Comparison of ENCODE assay signal across 15 cellular contexts in genomic region chr11:16397355-16397754, GRCh38. TPM values are rescaled to one million over a fixed set of nuclear protein-coding genes. Genes with fewer than 3 reads are reported as not detected.
A peak's percentile ranks its signal among the peaks of the same experiment; 100 is the strongest.
DNase-seq lines count a peak whose midpoint lies in the region; ATAC-seq and TF ChIP-seq lines count a peak whose summit lies in the region.
"Had no signal": no experiment of that assay in that cellular context is flagged by ENCODE, and none has a peak within 500 bp of the region (broad histone marks: within the 10 kb centered on the region; RNA-seq: fewer than 3 reads in every experiment).

No MANE protein-coding gene starts in this region.

- H3K27me3 ChIP-seq in OCI-LY3 (ENCODE audit: low read depth, low read length), result no peaks in the 10 kb centered on the region
- no peaks in the 10 kb centered on the region for H3K27me3 ChIP-seq in endocrine pancreas (ENCODE audit: control insufficient read depth, insufficient read depth, low read length)
- no peaks in the 10 kb centered on the region for H3K27me3 ChIP-seq in right lobe of liver

- no peaks in the 10 kb centered on the region for H3K9me3 ChIP-seq in OCI-LY3 (ENCODE audit: insufficient read depth, low read length)
- no peaks in the 10 kb centered on the region for H3K9me3 ChIP-seq in endocrine pancreas (ENCODE audit: control insufficient read depth, low read length)
- H3K9me3 ChIP-seq in right lobe of liver, result no peaks in the 10 kb centered on the region
- H3K9me3 ChIP-seq: HAP-1 had no signal

- no peak overlapping the region for H3K9ac ChIP-seq in OCI-LY3 (ENCODE audit: low read length)
- no peak overlapping the region for H3K9ac ChIP-seq in endocrine pancreas (ENCODE audit: control insufficient read depth, insufficient read depth, low read length)

- DNase-seq in right lobe of liver (no peak), NCI-H510A treated with DMSO at 0.1 percent for 48 hours (lab: John Stamatoyannopoulos, UW) (no peak)
- DNase-seq in activated CD4-positive, alpha-beta T cell treated with anti-CD3 and anti-CD28 coated beads for 1 hour, result no peak
- no peak for DNase-seq in stimulated activated naive CD8-positive, alpha-beta T cell treated with anti-CD3 and anti-CD28 coated beads, Interleukin-15, Interleukin-2, amounts not matched to agents 100 U/mL and 50 U/mL, for 24 hours
- DNase-seq: CD8-positive, alpha-beta memory T cell; DMS53; MV-4-11; NCI-H1417 treated with DMSO at 0.1 percent for 48 hours; NCI-H2029; NCI-H524; RPMI8226 had no signal

- H2AFZ ChIP-seq in OCI-LY3 (ENCODE audit: low read depth, low read length), result peak overlapping the region; percentile 54; the same call in 1 of the 2 replicates

- peak overlapping the region; percentile 42 for H3K4me2 ChIP-seq in OCI-LY3 (ENCODE audit: low read length)

- TF ChIP-seq POLR2A in right lobe of liver (IDR thresholded peaks at IDR 0.05), result no peak

- intact Hi-C loops in right lobe of liver (cut with DNase I), result no loop called here

- 24% methylated on average over 2 of the region's 2 CpGs for WGBS in right lobe of liver (ENCODE audit: insufficient coverage, low coverage, low lambda C conversion rate, missing lambda C conversion rate)

- H3K4me1 ChIP-seq in OCI-LY3 (ENCODE audit: low read length), result peaks cover 33% of the 10 kb centered on the region
- H3K4me1 ChIP-seq in endocrine pancreas (ENCODE audit: control insufficient read depth, insufficient read depth, low read length), result peaks cover 25% of the 10 kb centered on the region
- peaks cover 0 to 8% (median 3%) of the 10 kb centered on the region in 4 donors for H3K4me1 ChIP-seq in right lobe of liver

- H3K79me2 ChIP-seq in OCI-LY3 (ENCODE audit: low read length), result no peaks in the 10 kb centered on the region

- H3K4me3 ChIP-seq in OCI-LY3 (ENCODE audit: low read length), result no peak overlapping the region
- peak overlapping the region; percentile 98 for H3K4me3 ChIP-seq in endocrine pancreas (ENCODE audit: control insufficient read depth, insufficient read depth, low read length)
- H3K4me3 ChIP-seq in right lobe of liver, result peak overlapping the region in 2 of 3 donors; percentile 30 to 36
- H3K4me3 ChIP-seq: HAP-1 had no signal

- H3K36me3 ChIP-seq in OCI-LY3 (replicated peaks; ENCODE audit: low read depth, low read length), result peaks cover 6% of the 10 kb centered on the region
- no peaks in the 10 kb centered on the region for H3K36me3 ChIP-seq in endocrine pancreas (ENCODE audit: control insufficient read depth, insufficient read depth, low read length)
- H3K36me3 ChIP-seq in right lobe of liver, result no peaks in the 10 kb centered on the region
- H3K36me3 ChIP-seq: HAP-1 had no signal

- no peak overlapping the region for H3K27ac ChIP-seq in OCI-LY3 (ENCODE audit: low read length)
- peak overlapping the region in 1 of 3 donors; percentile 37 for H3K27ac ChIP-seq in right lobe of liver

- no peaks in the 10 kb centered on the region for H4K20me1 ChIP-seq in OCI-LY3 (ENCODE audit: insufficient read depth, low read length)

- TF ChIP-seq CTCF in OCI-LY3 (IDR thresholded peaks at IDR 0.05; ENCODE audit: low read depth, low read length), result no peak
- no peak for TF ChIP-seq CTCF in right lobe of liver (IDR thresholded peaks at IDR 0.05)

- peak; percentile 68 to 76 (median 72) for ATAC-seq in right lobe of liver
- ATAC-seq in stimulated activated naive CD8-positive, alpha-beta T cell treated with anti-CD3 and anti-CD28 coated beads, Interleukin-15, Interleukin-2, amounts not matched to agents 100 U/mL and 50 U/mL, for 24 hours, result no peak
- no peak for ATAC-seq in GM18511 (IDR thresholded peaks at IDR 0.05; ENCODE audit: unreplicated experiment)

RNA-seq across cellular contexts. Expression of gene SOX6, which starts 41.0 kb away (rescaled TPM):
- 10 to 100 TPM in 2 of 6 experiments, 1 to 10 TPM in 4; 3.3 to 16.1 (median 7.8) TPM for total RNA-seq in right lobe of liver
- total RNA-seq: CD8-positive, alpha-beta memory T cell had no signal

Comparison
In these comparisons a context has a peak if more than half of its experiments do, and no peak if none do; other contexts are left out.
1. ATAC-seq: peak in right lobe of liver (4 of 4); none in stimulated activated naive CD8-positive, alpha-beta T cell treated with anti-CD3 and anti-CD28 coated beads, Interleukin-15, Interleukin-2, amounts not matched to agents 100 U/mL and 50 U/mL, for 24 hours (single experiment) and GM18511 (single experiment).